In genomic region chr5:119387900-119388618, GRCh38 we compare ENCODE assay signal across 10 cellular contexts. TPM values are rescaled to one million over a fixed set of nuclear protein-coding genes. Genes with fewer than 3 reads are reported as not detected.
DNase-seq lines count a peak whose midpoint lies in the region; ATAC-seq and TF ChIP-seq lines count a peak whose summit lies in the region.
"Had no signal": no experiment of that assay in that cellular context is flagged by ENCODE, and none has a peak within 500 bp of the region (broad histone marks: within the 10 kb centered on the region; RNA-seq: fewer than 3 reads in every experiment).

No MANE protein-coding gene starts in this region.

- H3K36me3 Mint-ChIP-seq in activated CD4-positive, alpha-beta T cell treated with anti-CD3 and anti-CD28 coated beads for 36 hours (ENCODE audit: low read depth) = peaks cover 64% of the 10 kb centered on the region
- H3K36me3 Mint-ChIP-seq in effector memory CD8-positive, alpha-beta T cell (ENCODE audit: insufficient read depth) = peaks cover 35% of the 10 kb centered on the region

- TF ChIP-seq EP300 in SK-N-SH (IDR thresholded peaks at IDR 0.05; ENCODE audit: borderline replicate concordance in 1 of 2, low read depth in 1 of 2, low read length in 1 of 2) = no peak

- H2AFZ ChIP-seq in SK-N-SH (ENCODE audit: low read depth) = no peak overlapping the region

- H3K4me3 Mint-ChIP-seq in activated CD4-positive, alpha-beta T cell treated with anti-CD3 and anti-CD28 coated beads for 36 hours = no peak overlapping the region
- H3K4me3 Mint-ChIP-seq in effector memory CD8-positive, alpha-beta T cell = no peak overlapping the region

- H3K4me1 Mint-ChIP-seq in activated CD4-positive, alpha-beta T cell treated with anti-CD3 and anti-CD28 coated beads for 36 hours = peaks cover 97% of the 10 kb centered on the region
- H3K4me1 Mint-ChIP-seq in effector memory CD8-positive, alpha-beta T cell (ENCODE audit: low read depth in 2 of 2) = peaks cover 59 to 68% of the 10 kb centered on the region in 2 donors

- H3K9ac ChIP-seq in SK-N-SH = no peak overlapping the region

- H3K9me3 Mint-ChIP-seq in activated CD4-positive, alpha-beta T cell treated with anti-CD3 and anti-CD28 coated beads for 36 hours (ENCODE audit: low read depth) = no peaks in the 10 kb centered on the region
- no peaks in the 10 kb centered on the region for H3K9me3 Mint-ChIP-seq in effector memory CD8-positive, alpha-beta T cell

- peaks cover 25% of the 10 kb centered on the region for H3F3A ChIP-seq in SK-N-SH (replicated peaks; ENCODE audit: insufficient read depth)

- no peak for TF ChIP-seq POLR2A in prostate gland (IDR thresholded peaks at IDR 0.05)

- H4K20me1 ChIP-seq in SK-N-SH (ENCODE audit: insufficient read depth) = no peaks in the 10 kb centered on the region

- peaks cover 25% of the 10 kb centered on the region for H3K79me2 ChIP-seq in SK-N-SH (ENCODE audit: insufficient read depth)

- 81% methylated on average over 2 of the region's 2 CpGs for WGBS in SK-N-SH (ENCODE audit: low lambda C conversion rate)
- 36% methylated on average over 2 of the region's 2 CpGs for WGBS in prostate gland

- POLR2A ChIA-PET in activated CD4-positive, alpha-beta T cell treated with anti-CD3 and anti-CD28 coated beads for 36 hours (lab: Charles Lee) = interaction anchor here (0.6 kb wide), 1 partner anchor 9 kb away, joined by 3 read pairs; no protein-coding TSS in a partner anchor
- POLR2A ChIA-PET in SK-N-SH (lab: Yijun Ruan, JAX) = no interaction called here

- TF ChIP-seq CTCF in SK-N-SH (IDR thresholded peaks at IDR 0.05) (no peak), prostate gland (IDR thresholded peaks at IDR 0.05) (no peak)

- peak overlapping the region; percentile 35; the same call in 1 of the 2 replicates for H3K4me2 ChIP-seq in SK-N-SH

- H3K27ac ChIP-seq in SK-N-SH (ENCODE audit: low read depth in 2 of 2, low read length in 1 of 2) (peak overlapping the region; percentile 25 to 64; a peak in 2 of 4 replicates), prostate gland (peak overlapping the region; percentile 11 to 26)

- no peaks in the 10 kb centered on the region for H3K9me2 ChIP-seq in SK-N-SH

- H3K36me3 ChIP-seq in SK-N-SH (replicated peaks in 1 of 2; ENCODE audit: control insufficient read depth in 1 of 2, insufficient read depth in 2 of 2, low read length in 1 of 2) (no peaks in the 10 kb centered on the region), prostate gland (no peaks in the 10 kb centered on the region)
- H3K36me3 ChIP-seq: thoracic aorta had no signal

- intact Hi-C loops in activated CD4-positive, alpha-beta T cell treated with anti-CD3 and anti-CD28 coated beads for 36 hours (cut with DNase I, micrococcal nuclease) = no loop called here
- intact Hi-C loops in prostate gland (cut with DNase I) = no loop called here

- H3K4me1 ChIP-seq in SK-N-SH (ENCODE audit: control insufficient read depth in 1 of 2, insufficient read depth in 2 of 2, low read depth in 1 of 2, low read length in 1 of 2) (peaks cover 13 to 26% of the 10 kb centered on the region in 2 experiments), prostate gland (replicated peaks) (no peaks in the 10 kb centered on the region)

- H3K9me3 ChIP-seq in SK-N-SH = no peaks in the 10 kb centered on the region
- H3K9me3 ChIP-seq in prostate gland = no peaks in the 10 kb centered on the region
- H3K9me3 ChIP-seq: thoracic aorta had no signal

- CTCF ChIA-PET in activated CD4-positive, alpha-beta T cell treated with anti-CD3 and anti-CD28 coated beads for 36 hours (lab: Charles Lee) = no interaction called here
- CTCF ChIA-PET in SK-N-SH (lab: Yijun Ruan, JAX) = no interaction called here

- no peaks in the 10 kb centered on the region for H3K27me3 ChIP-seq in SK-N-SH (ENCODE audit: insufficient read depth)
- H3K27me3 ChIP-seq in prostate gland (replicated peaks; ENCODE audit: insufficient read depth) = no peaks in the 10 kb centered on the region

- ATAC-seq in activated CD4-positive, alpha-beta T cell treated with anti-CD3 and anti-CD28 coated beads for 36 hours = no peak
- no peak for ATAC-seq in effector memory CD8-positive, alpha-beta T cell (replicated peaks)

- no peak for DNase-seq in activated CD4-positive, alpha-beta T cell treated with anti-CD3 and anti-CD28 coated beads for 36 hours
- DNase-seq in activated CD4-positive, alpha-beta T cell treated with anti-CD3 and anti-CD28 coated beads for 48 hours = no peak
- DNase-seq in SK-N-SH (no peak), prostate gland (ENCODE audit: low spot score) (no peak), GDM1 (lab: John Stamatoyannopoulos, UW) (no peak), SHP77 treated with DMSO at 0.1 percent for 48 hours (lab: John Stamatoyannopoulos, UW) (no peak), NCI-H748 (lab: John Stamatoyannopoulos, UW; ENCODE audit: unreplicated experiment) (no peak)
- no peak for DNase-seq in effector memory CD8-positive, alpha-beta T cell
- DNase-seq: MM.1S had no signal

- TF ChIP-seq RAD21 in SK-N-SH (IDR thresholded peaks at IDR 0.05; ENCODE audit: low read length) = no peak

- H3K27me3 Mint-ChIP-seq in activated CD4-positive, alpha-beta T cell treated with anti-CD3 and anti-CD28 coated beads for 36 hours = no peaks in the 10 kb centered on the region
- no peaks in the 10 kb centered on the region for H3K27me3 Mint-ChIP-seq in effector memory CD8-positive, alpha-beta T cell

- H3K4me3 ChIP-seq in SK-N-SH (ENCODE audit: low read depth in 2 of 2, low read length in 1 of 2) (no peak overlapping the region), prostate gland (no peak overlapping the region)
- H3K4me3 ChIP-seq: thoracic aorta had no signal

- peak overlapping the region; percentile 77 for H3K27ac Mint-ChIP-seq in activated CD4-positive, alpha-beta T cell treated with anti-CD3 and anti-CD28 coated beads for 36 hours
- H3K27ac Mint-ChIP-seq in effector memory CD8-positive, alpha-beta T cell = peak overlapping the region; percentile 45 to 62

TF ChIP-seq in SK-N-SH, 30 proteins besides CTCF, POLR2A, EP300 and RAD21:
- no peak for TF ChIP-seq USF2 (IDR thresholded peaks at IDR 0.05; ENCODE audit: borderline replicate concordance, low read depth, low read length)

RNA-seq across cellular contexts. Expression of gene TNFAIP8, which starts 32.2 kb away (rescaled TPM):
- 100 to 1,000 TPM; 166 to 171 TPM for total RNA-seq in activated CD4-positive, alpha-beta T cell treated with anti-CD3 and anti-CD28 coated beads for 36 hours
- 28.3 and 31.3 TPM in 2 replicates for polyA plus RNA-seq in SK-N-SH (2012; rRNA removed)
- polyA plus RNA-seq in SK-N-SH (2012; cell fraction: cytosol; rRNA removed) = 33.8 and 41.5 TPM in 2 replicates
- polyA plus RNA-seq in SK-N-SH (2012; cell fraction: nucleus; rRNA removed) = 11.7 and 15.5 TPM in 2 replicates
- 10 to 100 TPM; 21.6 to 40.0 TPM for total RNA-seq in prostate gland

Comparison
In these comparisons a context has a peak if more than half of its experiments do, and no peak if none do; other contexts are left out.
1. RNA of gene TNFAIP8, which starts 32.2 kb away (total RNA-seq): 166 to 171 TPM in activated CD4-positive, alpha-beta T cell treated with anti-CD3 and anti-CD28 coated beads for 36 hours; 21.6 to 40.0 TPM in prostate gland; every median in the first group is over 4 times any median in the second.